ENCODE assay signal across 1 cellular context in genomic region chr22:40177738-40178416, GRCh38.
TF ChIP-seq lines count a peak whose summit lies in the region.

Gene TNRC6B (plus strand): TSS chr22:40177925. CDS start chr22:40178136, 211 bp downstream.

TF ChIP-seq in HEK293, 187 proteins besides CTCF, POLR2A, EP300 and RAD21 (continued from another document and continues in another):
- TF ChIP-seq ZNF658 (tag by site-specific recombination; IDR thresholded peaks at IDR 0.05) (no peak), GLIS1 (tag by site-specific recombination; IDR thresholded peaks at IDR 0.05) (no peak), ZNF423 (tag by site-specific recombination; IDR thresholded peaks at IDR 0.05) (no peak), ZNF843 (tag by site-specific recombination; IDR thresholded peaks at IDR 0.05) (no peak), ZNF433 (tag by site-specific recombination; IDR thresholded peaks at IDR 0.05; ENCODE audit: low read depth) (no peak), ZNF747 (tag by site-specific recombination; IDR thresholded peaks at IDR 0.05) (no peak), ZNF302 (tag by site-specific recombination; IDR thresholded peaks at IDR 0.05; ENCODE audit: low read depth) (no peak), ZNF112 (tag by site-specific recombination; IDR thresholded peaks at IDR 0.05) (no peak), KLF17 (tag by site-specific recombination; IDR thresholded peaks at IDR 0.05) (no peak), ZNF133 (tag by site-specific recombination; IDR thresholded peaks at IDR 0.05) (no peak), ZNF677 (tag by site-specific recombination; IDR thresholded peaks at IDR 0.05) (no peak), GLI4 (tag by site-specific recombination; IDR thresholded peaks at IDR 0.05) (no peak), ZNF600 (tag by site-specific recombination; IDR thresholded peaks at IDR 0.05) (no peak), YY2 (tag by site-specific recombination; IDR thresholded peaks at IDR 0.05) (no peak), ZBTB7A (tag by site-specific recombination; IDR thresholded peaks at IDR 0.05; ENCODE audit: low read depth) (no peak), SP7 (tag by site-specific recombination; IDR thresholded peaks at IDR 0.05) (peak; percentile 66), REST (tag by site-specific recombination; IDR thresholded peaks at IDR 0.05) (no peak), SCRT1 (tag by site-specific recombination; IDR thresholded peaks at IDR 0.05; ENCODE audit: borderline replicate concordance) (no peak), ZNF146 (tag by site-specific recombination; IDR thresholded peaks at IDR 0.05) (no peak), OVOL3 (tag by site-specific recombination; IDR thresholded peaks at IDR 0.05) (no peak), KLF1 (tag by site-specific recombination; IDR thresholded peaks at IDR 0.05) (no peak), RBAK (tag by site-specific recombination; IDR thresholded peaks at IDR 0.05) (no peak), ZSCAN16 (tag by site-specific recombination; IDR thresholded peaks at IDR 0.05) (no peak), ZNF692 (tag by site-specific recombination; IDR thresholded peaks at IDR 0.05) (peak; percentile 77; the same call in 1 of the 2 replicates), ZNF266 (tag by site-specific recombination; IDR thresholded peaks at IDR 0.05; ENCODE audit: low read depth) (no peak), ZNF473 (tag by site-specific recombination; IDR thresholded peaks at IDR 0.05) (no peak), PRDM4 (tag by site-specific recombination; IDR thresholded peaks at IDR 0.05) (no peak), ZNF529 (tag by site-specific recombination; IDR thresholded peaks at IDR 0.05; ENCODE audit: insufficient replicate concordance) (no peak), ZNF660 (tag by site-specific recombination; IDR thresholded peaks at IDR 0.05) (peak; percentile 92), ZXDB (tag by site-specific recombination; IDR thresholded peaks at IDR 0.05) (peak; percentile 67), ZNF558 (tag by site-specific recombination; IDR thresholded peaks at IDR 0.05) (0 out of 2 replicates have a peak, but pooled peaks have one; percentile 13), ZNF311 (tag by site-specific recombination; IDR thresholded peaks at IDR 0.05; ENCODE audit: borderline replicate concordance) (no peak), KLF9 (tag by site-specific recombination; IDR thresholded peaks at IDR 0.05; ENCODE audit: low read depth) (no peak), ZNF76 (tag by site-specific recombination; IDR thresholded peaks at IDR 0.05; ENCODE audit: borderline replicate concordance, low read depth) (0 out of 2 replicates have a peak, but pooled peaks have one; percentile 18), SALL2 (tag by site-specific recombination; IDR thresholded peaks at IDR 0.05; ENCODE audit: borderline replicate concordance) (no peak), ELK4 (IDR thresholded peaks at IDR 0.05; ENCODE audit: borderline replicate concordance, low read depth, low read length) (no peak), SP2 (tag by site-specific recombination; IDR thresholded peaks at IDR 0.05) (peak; percentile 59), ZFP37 (tag by site-specific recombination; IDR thresholded peaks at IDR 0.05) (no peak), BCL6B (tag by site-specific recombination; IDR thresholded peaks at IDR 0.05) (no peak)
- TF ChIP-seq, protein P1, sequence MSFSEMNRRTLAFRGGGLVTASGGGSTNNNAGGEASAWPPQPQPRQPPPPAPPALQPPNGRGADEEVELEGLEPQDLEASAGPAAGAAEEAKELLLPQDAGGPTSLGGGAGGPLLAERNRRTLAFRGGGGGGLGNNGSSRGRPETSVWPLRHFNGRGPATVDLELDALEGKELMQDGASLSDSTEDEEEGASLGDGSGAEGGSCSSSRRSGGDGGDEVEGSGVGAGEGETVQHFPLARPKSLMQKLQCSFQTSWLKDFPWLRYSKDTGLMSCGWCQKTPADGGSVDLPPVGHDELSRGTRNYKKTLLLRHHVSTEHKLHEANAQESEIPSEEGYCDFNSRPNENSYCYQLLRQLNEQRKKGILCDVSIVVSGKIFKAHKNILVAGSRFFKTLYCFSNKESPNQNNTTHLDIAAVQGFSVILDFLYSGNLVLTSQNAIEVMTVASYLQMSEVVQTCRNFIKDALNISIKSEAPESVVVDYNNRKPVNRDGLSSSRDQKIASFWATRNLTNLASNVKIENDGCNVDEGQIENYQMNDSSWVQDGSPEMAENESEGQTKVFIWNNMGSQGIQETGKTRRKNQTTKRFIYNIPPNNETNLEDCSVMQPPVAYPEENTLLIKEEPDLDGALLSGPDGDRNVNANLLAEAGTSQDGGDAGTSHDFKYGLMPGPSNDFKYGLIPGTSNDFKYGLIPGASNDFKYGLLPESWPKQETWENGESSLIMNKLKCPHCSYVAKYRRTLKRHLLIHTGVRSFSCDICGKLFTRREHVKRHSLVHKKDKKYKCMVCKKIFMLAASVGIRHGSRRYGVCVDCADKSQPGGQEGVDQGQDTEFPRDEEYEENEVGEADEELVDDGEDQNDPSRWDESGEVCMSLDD (tag by site-specific recombination; IDR thresholded peaks at IDR 0.05) = no peak
- TF ChIP-seq, protein P2, sequence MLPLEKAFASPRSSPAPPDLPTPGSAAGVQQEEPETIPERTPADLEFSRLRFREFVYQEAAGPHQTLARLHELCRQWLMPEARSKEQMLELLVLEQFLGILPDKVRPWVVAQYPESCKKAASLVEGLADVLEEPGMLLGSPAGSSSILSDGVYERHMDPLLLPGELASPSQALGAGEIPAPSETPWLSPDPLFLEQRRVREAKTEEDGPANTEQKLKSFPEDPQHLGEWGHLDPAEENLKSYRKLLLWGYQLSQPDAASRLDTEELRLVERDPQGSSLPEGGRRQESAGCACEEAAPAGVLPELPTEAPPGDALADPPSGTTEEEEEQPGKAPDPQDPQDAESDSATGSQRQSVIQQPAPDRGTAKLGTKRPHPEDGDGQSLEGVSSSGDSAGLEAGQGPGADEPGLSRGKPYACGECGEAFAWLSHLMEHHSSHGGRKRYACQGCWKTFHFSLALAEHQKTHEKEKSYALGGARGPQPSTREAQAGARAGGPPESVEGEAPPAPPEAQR (tag by site-specific recombination; IDR thresholded peaks at IDR 0.05) = no peak
- TF ChIP-seq, protein P3, sequence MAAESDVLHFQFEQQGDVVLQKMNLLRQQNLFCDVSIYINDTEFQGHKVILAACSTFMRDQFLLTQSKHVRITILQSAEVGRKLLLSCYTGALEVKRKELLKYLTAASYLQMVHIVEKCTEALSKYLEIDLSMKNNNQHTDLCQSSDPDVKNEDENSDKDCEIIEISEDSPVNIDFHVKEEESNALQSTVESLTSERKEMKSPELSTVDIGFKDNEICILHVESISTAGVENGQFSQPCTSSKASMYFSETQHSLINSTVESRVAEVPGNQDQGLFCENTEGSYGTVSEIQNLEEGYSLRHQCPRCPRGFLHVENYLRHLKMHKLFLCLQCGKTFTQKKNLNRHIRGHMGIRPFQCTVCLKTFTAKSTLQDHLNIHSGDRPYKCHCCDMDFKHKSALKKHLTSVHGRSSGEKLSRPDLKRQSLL (tag by site-specific recombination; IDR thresholded peaks at IDR 0.05) = 0 out of 2 replicates have a peak, but pooled peaks have one; percentile 38
- TF ChIP-seq, protein P4, sequence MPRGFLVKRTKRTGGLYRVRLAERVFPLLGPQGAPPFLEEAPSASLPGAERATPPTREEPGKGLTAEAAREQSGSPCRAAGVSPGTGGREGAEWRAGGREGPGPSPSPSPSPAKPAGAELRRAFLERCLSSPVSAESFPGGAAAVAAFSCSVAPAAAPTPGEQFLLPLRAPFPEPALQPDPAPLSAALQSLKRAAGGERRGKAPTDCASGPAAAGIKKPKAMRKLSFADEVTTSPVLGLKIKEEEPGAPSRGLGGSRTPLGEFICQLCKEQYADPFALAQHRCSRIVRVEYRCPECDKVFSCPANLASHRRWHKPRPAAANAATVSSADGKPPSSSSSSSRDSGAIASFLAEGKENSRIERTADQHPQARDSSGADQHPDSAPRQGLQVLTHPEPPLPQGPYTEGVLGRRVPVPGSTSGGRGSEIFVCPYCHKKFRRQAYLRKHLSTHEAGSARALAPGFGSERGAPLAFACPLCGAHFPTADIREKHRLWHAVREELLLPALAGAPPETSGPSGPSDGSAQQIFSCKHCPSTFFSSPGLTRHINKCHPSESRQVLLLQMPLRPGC (tag by site-specific recombination; IDR thresholded peaks at IDR 0.05) = no peak
- TF ChIP-seq, protein P5, sequence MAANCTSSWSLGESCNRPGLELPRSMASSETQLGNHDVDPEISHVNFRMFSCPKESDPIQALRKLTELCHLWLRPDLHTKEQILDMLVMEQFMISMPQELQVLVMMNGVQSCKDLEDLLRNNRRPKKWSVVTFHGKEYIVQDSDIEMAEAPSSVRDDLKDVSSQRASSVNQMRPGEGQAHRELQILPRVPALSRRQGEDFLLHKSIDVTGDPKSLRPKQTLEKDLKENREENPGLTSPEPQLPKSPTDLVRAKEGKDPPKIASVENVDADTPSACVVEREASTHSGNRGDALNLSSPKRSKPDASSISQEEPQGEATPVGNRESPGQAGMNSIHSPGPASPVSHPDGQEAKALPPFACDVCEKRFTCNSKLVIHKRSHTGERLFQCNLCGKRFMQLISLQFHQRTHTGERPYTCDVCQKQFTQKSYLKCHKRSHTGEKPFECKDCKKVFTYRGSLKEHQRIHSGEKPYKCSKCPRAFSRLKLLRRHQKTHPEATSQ (tag by site-specific recombination; IDR thresholded peaks at IDR 0.05) = no peak
